15 cellular contexts compared by ENCODE assay signal in genomic region chr4:8586671-8587468, GRCh38. TPM values are rescaled to one million over a fixed set of nuclear protein-coding genes. Genes with fewer than 3 reads are reported as not detected.
A peak's percentile ranks its signal among the peaks of the same experiment; 100 is the strongest.
DNase-seq lines count a peak whose midpoint lies in the region; ATAC-seq and TF ChIP-seq lines count a peak whose summit lies in the region.
"Had no signal": no experiment of that assay in that cellular context is flagged by ENCODE, and none has a peak within 500 bp of the region (broad histone marks: within the 10 kb centered on the region; RNA-seq: fewer than 3 reads in every experiment).

No MANE protein-coding gene starts in this region.

- TF ChIP-seq CTCF in DND-41 (IDR thresholded peaks at IDR 0.05; ENCODE audit: borderline replicate concordance, extremely low read depth, low read length, poor library complexity, severe bottlenecking) = peak; percentile 51
- no peak for TF ChIP-seq CTCF in WTC11 (IDR thresholded peaks at IDR 0.05)

- H3K36me3 ChIP-seq in DND-41 (ENCODE audit: insufficient read depth, low read length) = no peaks in the 10 kb centered on the region
- H3K36me3 ChIP-seq in neuronal stem cell (replicated peaks in 1 of 2; ENCODE audit: control insufficient read depth in 2 of 2, insufficient read depth in 2 of 2, low read length in 2 of 2) = no peaks in the 10 kb centered on the region

- peak overlapping the region; percentile 48 for H2AK5ac ChIP-seq in neuronal stem cell (ENCODE audit: low read depth, low read length)

- H3K9ac ChIP-seq in DND-41 (ENCODE audit: low read depth, low read length) = no peak overlapping the region
- peak overlapping the region; percentile 33 for H3K9ac ChIP-seq in neuronal stem cell (ENCODE audit: low read depth, low read length, poor library complexity)

- no CpG with 5 or more reads among the region's 37 CpGs for WGBS in neuronal stem cell (ENCODE audit: extremely low coverage in 2 of 2, insufficient read length in 2 of 2, insufficient replicate concordance in 1 of 2), 2 donors

- peak overlapping the region; percentile 51 for H3K18ac ChIP-seq in neuronal stem cell (ENCODE audit: low read length)

- H3K4me3 Mint-ChIP-seq in WTC11 = no peak overlapping the region
- H3K4me3 Mint-ChIP-seq: activated naive CD8-positive, alpha-beta T cell treated with anti-CD3 and anti-CD28 coated beads, Interleukin-2, amount 10 ng/mL, durations not matched to agents 7 days and 5 days; IgD-negative memory B cell had no signal

- H3K23ac ChIP-seq in neuronal stem cell (ENCODE audit: low read depth, low read length, poor library complexity) = peak overlapping the region; percentile 59

- H2BK5ac ChIP-seq in neuronal stem cell (ENCODE audit: low read length) = no peak overlapping the region

- no peak overlapping the region for H4K8ac ChIP-seq in neuronal stem cell (ENCODE audit: low read depth, low read length)

- H3K27me3 Mint-ChIP-seq in WTC11 (ENCODE audit: low read depth) = peaks cover 22% of the 10 kb centered on the region

- no peak overlapping the region for H2BK12ac ChIP-seq in neuronal stem cell (ENCODE audit: low read length)

- H3K4me3 ChIP-seq in DND-41 (ENCODE audit: low read depth in 1 of 2, low read length in 2 of 2) (no peak overlapping the region), neuronal stem cell (ENCODE audit: low read length in 2 of 2) (no peak overlapping the region)
- H3K4me3 ChIP-seq: coronary artery had no signal

- ATAC-seq in DND-41 (ENCODE audit: insufficient read depth, low read depth) (no peak; the same call in 2 of the 3 replicates), WTC11 (peak; percentile 19)
- ATAC-seq: sciatic nerve had no signal

- no peak overlapping the region for H4K91ac ChIP-seq in neuronal stem cell (ENCODE audit: low read depth, low read length, poor library complexity)

- no peaks in the 10 kb centered on the region for H3K36me3 Mint-ChIP-seq in WTC11
- H3K36me3 Mint-ChIP-seq: activated naive CD8-positive, alpha-beta T cell treated with anti-CD3 and anti-CD28 coated beads, Interleukin-2, amount 10 ng/mL, durations not matched to agents 7 days and 5 days had no signal

- peaks cover 29% of the 10 kb centered on the region for H3K4me1 Mint-ChIP-seq in WTC11
- H3K4me1 Mint-ChIP-seq: activated naive CD8-positive, alpha-beta T cell treated with anti-CD3 and anti-CD28 coated beads, Interleukin-2, amount 10 ng/mL, durations not matched to agents 7 days and 5 days had no signal

- H3K4me1 ChIP-seq in DND-41 (ENCODE audit: insufficient read depth, low read length) = no peaks in the 10 kb centered on the region
- H3K4me1 ChIP-seq in neuronal stem cell (ENCODE audit: control insufficient read depth in 2 of 2, insufficient read depth in 1 of 2, low read depth in 1 of 2, low read length in 2 of 2) = peaks cover 0 to 15% of the 10 kb centered on the region in 2 donors

- H3K4ac ChIP-seq in neuronal stem cell (ENCODE audit: low read length) = no peak overlapping the region

- no peaks in the 10 kb centered on the region for H3K79me1 ChIP-seq in neuronal stem cell (ENCODE audit: low read depth, low read length)

- no peak overlapping the region for H3K14ac ChIP-seq in neuronal stem cell (ENCODE audit: low read length)

- POLR2A ChIA-PET in WTC11 (lab: Charles Lee) = no interaction called here

- peak overlapping the region; percentile 64 for H2BK15ac ChIP-seq in neuronal stem cell (ENCODE audit: low read length)

- H3K9me3 ChIP-seq in DND-41 (ENCODE audit: insufficient read depth, low read length, severe bottlenecking) = no peaks in the 10 kb centered on the region
- H3K9me3 ChIP-seq in neuronal stem cell (replicated peaks in 1 of 2; ENCODE audit: control insufficient read depth in 2 of 2, insufficient read depth in 1 of 2, low read depth in 1 of 2, low read length in 2 of 2) = no peaks in the 10 kb centered on the region

- H2BK120ac ChIP-seq in neuronal stem cell (ENCODE audit: low read depth, low read length) = no peak overlapping the region

- CTCF ChIA-PET in WTC11 (lab: Charles Lee) = interaction anchor here (0.6 to 1.8 kb wide), 11 partner anchors 12 to 150 kb away, joined by 3 to 10 read pairs (median 3); no protein-coding TSS in a partner anchor

- H3K27ac ChIP-seq in DND-41 (ENCODE audit: low read length) (no peak overlapping the region), neuronal stem cell (replicated peaks; ENCODE audit: low read length) (no peak overlapping the region)
- H3K27ac ChIP-seq: coronary artery had no signal

- DNase-seq in DND-41 = no peak
- peak; percentile 14 for DNase-seq in HT-29 (ENCODE audit: low spot score)
- peak; percentile 11 for DNase-seq in WTC11 (ENCODE audit: low spot score)
- DNase-seq in neuronal stem cell (ENCODE audit: low spot score) = no peak
- DNase-seq in T-helper 1 cell = no peak
- DNase-seq in activated CD4-positive, alpha-beta T cell treated with anti-CD3 and anti-CD28 coated beads, Interleukin-2, amount 50 U/mL, for 1 hour = no peak
- no peak for DNase-seq in amygdala (lab: John Stamatoyannopoulos, UW)
- DNase-seq in middle frontal gyrus (ENCODE audit: extremely low spot score, low spot score) = no peak
- DNase-seq: activated naive CD8-positive, alpha-beta T cell treated with anti-CD3 and anti-CD28 coated beads, Interleukin-2, amount 10 ng/mL, durations not matched to agents 7 days and 5 days; NCI-H2029 treated with DMSO at 0.1 percent for 48 hours had no signal

- no peaks in the 10 kb centered on the region for H3K27me3 ChIP-seq in DND-41 (ENCODE audit: insufficient read depth, low read length, poor library complexity)
- H3K27me3 ChIP-seq in neuronal stem cell (ENCODE audit: control insufficient read depth in 3 of 3, insufficient read depth in 3 of 3, low read depth in 1 of 3, low read length in 3 of 3) = peaks cover 0 to 44% (median 2%) of the 10 kb centered on the region in 3 experiments

- no peak overlapping the region for H3K27ac Mint-ChIP-seq in WTC11
- H3K27ac Mint-ChIP-seq: activated naive CD8-positive, alpha-beta T cell treated with anti-CD3 and anti-CD28 coated beads, Interleukin-2, amount 10 ng/mL, durations not matched to agents 7 days and 5 days; IgD-negative memory B cell had no signal

- H3K4me2 ChIP-seq in DND-41 (ENCODE audit: insufficient read depth, low read length) = no peak overlapping the region
- no peak overlapping the region for H3K4me2 ChIP-seq in neuronal stem cell (ENCODE audit: insufficient read depth, low read length, poor library complexity, severe bottlenecking)

- no peaks in the 10 kb centered on the region for H3K9me3 Mint-ChIP-seq in WTC11
- H3K9me3 Mint-ChIP-seq: activated naive CD8-positive, alpha-beta T cell treated with anti-CD3 and anti-CD28 coated beads, Interleukin-2, amount 10 ng/mL, durations not matched to agents 7 days and 5 days; IgD-negative memory B cell had no signal

- H3K79me2 ChIP-seq in DND-41 (ENCODE audit: insufficient read depth, low read length) = no peaks in the 10 kb centered on the region

- H4K20me1 ChIP-seq in DND-41 (ENCODE audit: insufficient read depth, low read length) = 0 out of 2 replicates have a peak, but pooled peaks cover 8% of the 10 kb centered on the region

- no peak overlapping the region for H2AFZ ChIP-seq in DND-41 (ENCODE audit: low read depth, low read length)
- no peak overlapping the region for H2AFZ ChIP-seq in neuronal stem cell (ENCODE audit: low read length)

TF ChIP-seq in WTC11, 78 proteins besides CTCF, POLR2A, EP300 and RAD21:
- TF ChIP-seq, protein P1, sequence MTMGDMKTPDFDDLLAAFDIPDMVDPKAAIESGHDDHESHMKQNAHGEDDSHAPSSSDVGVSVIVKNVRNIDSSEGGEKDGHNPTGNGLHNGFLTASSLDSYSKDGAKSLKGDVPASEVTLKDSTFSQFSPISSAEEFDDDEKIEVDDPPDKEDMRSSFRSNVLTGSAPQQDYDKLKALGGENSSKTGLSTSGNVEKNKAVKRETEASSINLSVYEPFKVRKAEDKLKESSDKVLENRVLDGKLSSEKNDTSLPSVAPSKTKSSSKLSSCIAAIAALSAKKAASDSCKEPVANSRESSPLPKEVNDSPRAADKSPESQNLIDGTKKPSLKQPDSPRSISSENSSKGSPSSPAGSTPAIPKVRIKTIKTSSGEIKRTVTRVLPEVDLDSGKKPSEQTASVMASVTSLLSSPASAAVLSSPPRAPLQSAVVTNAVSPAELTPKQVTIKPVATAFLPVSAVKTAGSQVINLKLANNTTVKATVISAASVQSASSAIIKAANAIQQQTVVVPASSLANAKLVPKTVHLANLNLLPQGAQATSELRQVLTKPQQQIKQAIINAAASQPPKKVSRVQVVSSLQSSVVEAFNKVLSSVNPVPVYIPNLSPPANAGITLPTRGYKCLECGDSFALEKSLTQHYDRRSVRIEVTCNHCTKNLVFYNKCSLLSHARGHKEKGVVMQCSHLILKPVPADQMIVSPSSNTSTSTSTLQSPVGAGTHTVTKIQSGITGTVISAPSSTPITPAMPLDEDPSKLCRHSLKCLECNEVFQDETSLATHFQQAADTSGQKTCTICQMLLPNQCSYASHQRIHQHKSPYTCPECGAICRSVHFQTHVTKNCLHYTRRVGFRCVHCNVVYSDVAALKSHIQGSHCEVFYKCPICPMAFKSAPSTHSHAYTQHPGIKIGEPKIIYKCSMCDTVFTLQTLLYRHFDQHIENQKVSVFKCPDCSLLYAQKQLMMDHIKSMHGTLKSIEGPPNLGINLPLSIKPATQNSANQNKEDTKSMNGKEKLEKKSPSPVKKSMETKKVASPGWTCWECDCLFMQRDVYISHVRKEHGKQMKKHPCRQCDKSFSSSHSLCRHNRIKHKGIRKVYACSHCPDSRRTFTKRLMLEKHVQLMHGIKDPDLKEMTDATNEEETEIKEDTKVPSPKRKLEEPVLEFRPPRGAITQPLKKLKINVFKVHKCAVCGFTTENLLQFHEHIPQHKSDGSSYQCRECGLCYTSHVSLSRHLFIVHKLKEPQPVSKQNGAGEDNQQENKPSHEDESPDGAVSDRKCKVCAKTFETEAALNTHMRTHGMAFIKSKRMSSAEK (CRISPR knock-in tag; IDR thresholded peaks at IDR 0.05; ENCODE audit: borderline replicate concordance) = no peak
- TF ChIP-seq EMX1 (CRISPR knock-in tag; IDR thresholded peaks at IDR 0.05) (no peak), ATF3 (CRISPR knock-in tag; conservative IDR thresholded peaks at IDR 0.05) (no peak), ETV6 (CRISPR knock-in tag; IDR thresholded peaks at IDR 0.05) (no peak), CREM (CRISPR knock-in tag; IDR thresholded peaks at IDR 0.05) (no peak), ZBTB21 (CRISPR knock-in tag; IDR thresholded peaks at IDR 0.05; ENCODE audit: borderline replicate concordance) (no peak), CREB1 (CRISPR knock-in tag; IDR thresholded peaks at IDR 0.05) (no peak)

RNA-seq across cellular contexts. Expression of gene CPZ, which starts 5.7 kb away (rescaled TPM):
- total RNA-seq in HT-29 (2014; rRNA removed; shearing (Covaris generic)) = not detected in 2 replicates
- total RNA-seq in WTC11 (2021) = 22.7 to 26.9 TPM (median 22.8 TPM) in 3 replicates
- polyA plus RNA-seq in neuronal stem cell (2013, experiment 1 of 2) = 6.7 TPM
- 6.7 TPM for polyA plus RNA-seq in neuronal stem cell (2013, experiment 2 of 2)
- total RNA-seq: activated naive CD8-positive, alpha-beta T cell treated with anti-CD3 and anti-CD28 coated beads, Interleukin-2, amount 10 ng/mL, durations not matched to agents 7 days and 5 days had no signal
- polyA plus RNA-seq: IgD-negative memory B cell had no signal

RNA-seq across cellular contexts. Expression of gene GPR78, which starts 6.7 kb away (rescaled TPM):
- not detected in 2 replicates for total RNA-seq in HT-29 (2014; rRNA removed; shearing (Covaris generic))
- 2.3 to 5.7 TPM (median 2.7 TPM) in 3 replicates for total RNA-seq in WTC11 (2021)
- 0.22 TPM for polyA plus RNA-seq in neuronal stem cell (2013, experiment 1 of 2)
- polyA plus RNA-seq in neuronal stem cell (2013, experiment 2 of 2) = 0.15 TPM
- total RNA-seq: activated naive CD8-positive, alpha-beta T cell treated with anti-CD3 and anti-CD28 coated beads, Interleukin-2, amount 10 ng/mL, durations not matched to agents 7 days and 5 days; H4; subcutaneous adipose tissue had no signal
- polyA plus RNA-seq: IgD-negative memory B cell had no signal

Comparison
In these comparisons a context has a peak if more than half of its experiments do, and no peak if none do; other contexts are left out.
1. DNase-seq: peak in HT-29 (single experiment) and WTC11 (single experiment); none in DND-41 (single experiment), neuronal stem cell (single experiment), T-helper 1 cell (0 of 5), activated CD4-positive, alpha-beta T cell treated with anti-CD3 and anti-CD28 coated beads, Interleukin-2, amount 50 U/mL, for 1 hour (single experiment), amygdala (0 of 56) and middle frontal gyrus (single experiment).
2. RNA of gene CPZ, which starts 5.7 kb away (total RNA-seq): 22.7 to 26.9 TPM in WTC11; not detected in HT-29; every median in the first group is over 10 times any median in the second.